ENCODE assay signal across 9 cellular contexts in genomic region chr4:91116861-91117260, GRCh38.
A peak's percentile ranks its signal among the peaks of the same experiment; 100 is the strongest.
DNase-seq lines count a peak whose midpoint lies in the region; ATAC-seq and TF ChIP-seq lines count a peak whose summit lies in the region.
"Had no signal": no experiment of that assay in that cellular context is flagged by ENCODE, and none has a peak within 500 bp of the region (broad histone marks: within the 10 kb centered on the region; RNA-seq: fewer than 3 reads in every experiment).

No MANE protein-coding gene starts in this region.

- H3K4me3 ChIP-seq in GM23338 (no peak overlapping the region), OCI-LY7 (ENCODE audit: low read depth, low read length, poor library complexity, severe bottlenecking) (no peak overlapping the region), psoas muscle (no peak overlapping the region)

- H3K4me2 ChIP-seq in GM23338 (no peak overlapping the region), OCI-LY7 (ENCODE audit: low read length) (no peak overlapping the region)

- no peaks in the 10 kb centered on the region for H3K36me3 ChIP-seq in GM23338 (ENCODE audit: insufficient read depth)
- H3K36me3 ChIP-seq in OCI-LY7 (ENCODE audit: insufficient read depth, low read length) = no peaks in the 10 kb centered on the region
- no peaks in the 10 kb centered on the region for H3K36me3 ChIP-seq in psoas muscle (ENCODE audit: insufficient read depth in 1 of 2, low read depth in 1 of 2)

- no peak for ATAC-seq in GM23338
- peak; percentile 80 for ATAC-seq in foreskin keratinocyte
- no peak for ATAC-seq in psoas muscle
- no peak for ATAC-seq in HG03135 (IDR thresholded peaks at IDR 0.05; ENCODE audit: unreplicated experiment)

- H3K27ac Mint-ChIP-seq in GM23338 = no peak overlapping the region
- H3K27ac Mint-ChIP-seq: IgD-negative memory B cell had no signal

- H2AFZ ChIP-seq in GM23338 (no peak overlapping the region), OCI-LY7 (ENCODE audit: low read length) (no peak overlapping the region)

- TF ChIP-seq CTCF in GM23338 (conservative IDR thresholded peaks at IDR 0.05; ENCODE audit: low read depth in 2 of 2) (peak; percentile 61 to 62), OCI-LY7 (conservative IDR thresholded peaks at IDR 0.05; ENCODE audit: low read length) (peak; percentile 41), foreskin keratinocyte (conservative IDR thresholded peaks at IDR 0.05) (peak; percentile 77), psoas muscle (IDR thresholded peaks at IDR 0.05) (no peak)

- H3K27me3 ChIP-seq in GM23338 (ENCODE audit: insufficient read depth) (no peaks in the 10 kb centered on the region), foreskin keratinocyte (no peaks in the 10 kb centered on the region), psoas muscle (ENCODE audit: insufficient read depth in 3 of 3, low read length in 2 of 3) (no peaks in the 10 kb centered on the region)

- peaks cover 21% of the 10 kb centered on the region; the same call in 2 of the 3 replicates for H3K36me3 Mint-ChIP-seq in GM23338 (ENCODE audit: low read depth)
- H3K36me3 Mint-ChIP-seq: IgD-negative memory B cell had no signal

- H3K4me3 Mint-ChIP-seq in GM23338 = no peak overlapping the region
- H3K4me3 Mint-ChIP-seq: IgD-negative memory B cell had no signal

- CTCF ChIA-PET in OCI-LY7 (lab: Charles Lee; ENCODE audit: unreplicated experiment) = no interaction called here

- H3K4me1 ChIP-seq in GM23338 (ENCODE audit: insufficient read depth) (0 out of 2 replicates have a peak, but pooled peaks cover 9% of the 10 kb centered on the region), OCI-LY7 (ENCODE audit: insufficient read depth, low read length, poor library complexity, severe bottlenecking) (no peaks in the 10 kb centered on the region), foreskin keratinocyte (no peaks in the 10 kb centered on the region), psoas muscle (no peaks in the 10 kb centered on the region)

- intact Hi-C loops in OCI-LY7 (cut with micrococcal nuclease; ENCODE audit: unreplicated experiment) = no loop called here
- intact Hi-C loops in psoas muscle (cut with DNase I) = no loop called here

- H3K79me2 ChIP-seq in GM23338 (replicated peaks; ENCODE audit: insufficient read depth) (no peaks in the 10 kb centered on the region), OCI-LY7 (ENCODE audit: insufficient read depth, low read depth, low read length) (no peaks in the 10 kb centered on the region)

- BruUV-seq in OCI-LY7 (replicated peaks; lab: Mats Ljungman, UMichigan) = no TSS peak

- no peak overlapping the region for H3K27ac ChIP-seq in GM23338 (ENCODE audit: low read depth)
- H3K27ac ChIP-seq in OCI-LY7 (ENCODE audit: low read depth, low read length, poor library complexity, severe bottlenecking) = no peak overlapping the region
- H3K27ac ChIP-seq in foreskin keratinocyte = no peak overlapping the region
- no peak overlapping the region for H3K27ac ChIP-seq in psoas muscle

- H4K20me1 ChIP-seq in GM23338 (replicated peaks; ENCODE audit: insufficient read depth) (no peaks in the 10 kb centered on the region), OCI-LY7 (ENCODE audit: insufficient read depth, low read length) (no peaks in the 10 kb centered on the region)

- H3K4me1 Mint-ChIP-seq in GM23338 = peaks cover 6% of the 10 kb centered on the region; the same call in 2 of the 3 replicates
- H3K4me1 Mint-ChIP-seq: IgD-negative memory B cell had no signal

- no peaks in the 10 kb centered on the region for H3K9me2 ChIP-seq in GM23338 (ENCODE audit: insufficient read depth)
- no peaks in the 10 kb centered on the region for H3K9me2 ChIP-seq in OCI-LY7 (ENCODE audit: insufficient read depth, low read length)

- no peaks in the 10 kb centered on the region for H3F3A ChIP-seq in GM23338 (replicated peaks; ENCODE audit: low read depth)

- H3K9me3 ChIP-seq in OCI-LY7 (ENCODE audit: low read length) (no peaks in the 10 kb centered on the region), psoas muscle (no peaks in the 10 kb centered on the region)

- POLR2A ChIA-PET in OCI-LY7 (lab: Charles Lee) = no interaction called here

- H3K9me3 Mint-ChIP-seq in GM23338 = peaks cover 24% of the 10 kb centered on the region

- in situ Hi-C loops in Caki2 (cut with HindIII; ENCODE audit: low pct_unique_long_range_greater_than_20kb, low sequenced_read_pairs) = no loop called here

- no peaks in the 10 kb centered on the region for H3K27me3 Mint-ChIP-seq in GM23338 (ENCODE audit: insufficient read depth, low read depth, poor library complexity)
- H3K27me3 Mint-ChIP-seq: IgD-negative memory B cell had no signal

- DNase-seq in Caki2 (ENCODE audit: low read depth) (peak; percentile 3), GM23338 (ENCODE audit: low spot score) (peak; percentile 51), OCI-LY7 (ENCODE audit: low spot score) (no peak), foreskin keratinocyte (peak; percentile 2 to 33), C1 segment of cervical spinal cord (lab: John Stamatoyannopoulos, UW) (no peak), psoas muscle (no peak), cortex of kidney (lab: John Stamatoyannopoulos, UW) (no peak)

TF ChIP-seq in GM23338, 12 proteins besides CTCF, POLR2A, EP300 and RAD21:
- no peak for TF ChIP-seq ZNF462 (CRISPR knock-in tag; IDR thresholded peaks at IDR 0.05)
- no peak for TF ChIP-seq POLR2AphosphoS5 (IDR thresholded peaks at IDR 0.05; ENCODE audit: low read depth)
- TF ChIP-seq EZH2phosphoT487 (IDR thresholded peaks at IDR 0.05; ENCODE audit: unreplicated experiment) = no peak
- TF ChIP-seq ZNF114 (CRISPR knock-in tag; IDR thresholded peaks at IDR 0.05) = no peak
- TF ChIP-seq JUNB (IDR thresholded peaks at IDR 0.05; ENCODE audit: unreplicated experiment) = no peak
- no peak for TF ChIP-seq ETS1 (IDR thresholded peaks at IDR 0.05)

Comparison
In these comparisons a context has a peak if more than half of its experiments do, and no peak if none do; other contexts are left out.
1. DNase-seq: peak in Caki2 (single experiment), GM23338 (single experiment) and foreskin keratinocyte (2 of 2); none in OCI-LY7 (single experiment), C1 segment of cervical spinal cord (0 of 14), psoas muscle (0 of 2) and cortex of kidney (single experiment).